Comparison of ENCODE assay signal across 29 cellular contexts in the genomic region with DNA sequence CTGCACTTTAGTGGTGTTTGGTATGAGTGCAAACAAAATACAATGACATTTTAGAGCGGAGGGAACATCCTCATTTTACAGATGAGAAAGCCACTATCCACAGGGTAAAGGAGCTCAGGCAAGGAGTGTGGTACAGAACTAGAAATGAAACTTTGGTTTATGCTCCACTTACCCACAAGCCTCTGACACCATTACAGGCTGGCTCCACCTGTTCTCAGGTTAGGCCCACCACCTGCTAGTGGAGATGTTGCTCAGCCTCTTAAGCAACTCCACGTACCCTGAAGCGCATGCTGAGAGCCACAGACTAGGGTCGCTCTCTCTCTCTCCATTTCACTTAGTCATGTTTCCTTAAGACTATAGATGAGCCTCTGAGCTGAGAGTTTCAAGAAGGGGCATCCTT.
DNase-seq lines count a peak whose midpoint lies in the region; ATAC-seq and TF ChIP-seq lines count a peak whose summit lies in the region.
"Had no signal": no experiment of that assay in that cellular context is flagged by ENCODE, and none has a peak within 500 bp of the region (broad histone marks: within the 10 kb centered on the region; RNA-seq: fewer than 3 reads in every experiment).

No MANE protein-coding gene starts in this region.

- no peaks in the 10 kb centered on the region for H3K36me3 ChIP-seq in ascending aorta
- H3K36me3 ChIP-seq: brain microvascular endothelial cell, colonic mucosa, esophagus squamous epithelium, gastrocnemius medialis, neutrophil, stomach, tibial nerve had no signal

- peak; percentile 43 for ATAC-seq in GM18519 (IDR thresholded peaks at IDR 0.05; ENCODE audit: low FRiP score, unreplicated experiment)
- peak; percentile 62 for ATAC-seq in GM19463 (IDR thresholded peaks at IDR 0.05; ENCODE audit: unreplicated experiment)
- ATAC-seq in HG02759 (IDR thresholded peaks at IDR 0.05; ENCODE audit: unreplicated experiment): peak; percentile 59
- peak; percentile 56 for ATAC-seq in HG03442 (IDR thresholded peaks at IDR 0.05; ENCODE audit: unreplicated experiment)
- ATAC-seq: gastrocnemius medialis, left lobe of liver, psoas muscle had no signal

- H3K27me3 Mint-ChIP-seq in endothelial cell (ENCODE audit: unreplicated experiment): no peaks in the 10 kb centered on the region

- no peaks in the 10 kb centered on the region for H3K36me3 Mint-ChIP-seq in endothelial cell (ENCODE audit: low read depth, unreplicated experiment)

- no peaks in the 10 kb centered on the region for H3K4me1 ChIP-seq in ascending aorta
- H3K4me1 ChIP-seq: Caco-2, colonic mucosa, esophagus squamous epithelium, gastrocnemius medialis, psoas muscle, stomach, tibial nerve had no signal

- H3K4me1 Mint-ChIP-seq in endothelial cell (ENCODE audit: unreplicated experiment): no peaks in the 10 kb centered on the region
- H3K4me1 Mint-ChIP-seq: endodermal cell, immature natural killer cell had no signal

- no peak for DNase-seq in ascending aorta (ENCODE audit: low spot score in 2 of 2)
- no peak for DNase-seq in endothelial cell (ENCODE audit: low spot score)
- DNase-seq in NAMALWA (ENCODE audit: low spot score): no peak
- no peak for DNase-seq in GM19240 (ENCODE audit: insufficient read length, low spot score)
- DNase-seq: activated T-cell treated with anti-CD3 and anti-CD28 coated beads, Interleukin-2, amount 50 U/mL, for 1 hour; brain microvascular endothelial cell; C1 segment of cervical spinal cord; Caco-2; colonic mucosa; endodermal cell; esophagus squamous epithelium; gastrocnemius medialis; GOT3; hippocampal formation; immature natural killer cell; KBM-7; mesendoderm; NCI-H1436; NCI-H2171; NCI-H524; psoas muscle; stomach had no signal

- no peaks in the 10 kb centered on the region for H3K27me3 ChIP-seq in ascending aorta
- H3K27me3 ChIP-seq: brain microvascular endothelial cell, colonic mucosa, esophagus squamous epithelium, gastrocnemius medialis, stomach, tibial nerve had no signal

- intact Hi-C loops in ascending aorta (cut with DNase I): no loop called here

- no peak overlapping the region for H3K27ac Mint-ChIP-seq in endothelial cell (ENCODE audit: unreplicated experiment)
- H3K27ac Mint-ChIP-seq: endodermal cell, immature natural killer cell had no signal

- no peak overlapping the region for H3K27ac ChIP-seq in ascending aorta
- H3K27ac ChIP-seq: brain microvascular endothelial cell, colonic mucosa, esophagus squamous epithelium, gastrocnemius medialis, neutrophil, psoas muscle, stomach, tibial nerve had no signal

- H3K4me3 ChIP-seq in ascending aorta: no peak overlapping the region
- H3K4me3 ChIP-seq: colonic mucosa, esophagus squamous epithelium, gastrocnemius medialis, psoas muscle, stomach, tibial nerve had no signal

- H3K9me3 Mint-ChIP-seq in endothelial cell (ENCODE audit: unreplicated experiment): no peaks in the 10 kb centered on the region

- no peak overlapping the region for H3K4me3 Mint-ChIP-seq in endothelial cell (ENCODE audit: unreplicated experiment)
- H3K4me3 Mint-ChIP-seq: endodermal cell, immature natural killer cell had no signal

- no peaks in the 10 kb centered on the region for H3K9me3 ChIP-seq in ascending aorta
- H3K9me3 ChIP-seq: Caco-2, colonic mucosa, esophagus squamous epithelium, gastrocnemius medialis, neutrophil, psoas muscle had no signal

- TF ChIP-seq CTCF in ascending aorta (IDR thresholded peaks at IDR 0.05): no peak
- TF ChIP-seq CTCF in endothelial cell (IDR thresholded peaks at IDR 0.05; ENCODE audit: unreplicated experiment): no peak
